ENCODE assay signal across 8 cellular contexts in the genomic region with DNA sequence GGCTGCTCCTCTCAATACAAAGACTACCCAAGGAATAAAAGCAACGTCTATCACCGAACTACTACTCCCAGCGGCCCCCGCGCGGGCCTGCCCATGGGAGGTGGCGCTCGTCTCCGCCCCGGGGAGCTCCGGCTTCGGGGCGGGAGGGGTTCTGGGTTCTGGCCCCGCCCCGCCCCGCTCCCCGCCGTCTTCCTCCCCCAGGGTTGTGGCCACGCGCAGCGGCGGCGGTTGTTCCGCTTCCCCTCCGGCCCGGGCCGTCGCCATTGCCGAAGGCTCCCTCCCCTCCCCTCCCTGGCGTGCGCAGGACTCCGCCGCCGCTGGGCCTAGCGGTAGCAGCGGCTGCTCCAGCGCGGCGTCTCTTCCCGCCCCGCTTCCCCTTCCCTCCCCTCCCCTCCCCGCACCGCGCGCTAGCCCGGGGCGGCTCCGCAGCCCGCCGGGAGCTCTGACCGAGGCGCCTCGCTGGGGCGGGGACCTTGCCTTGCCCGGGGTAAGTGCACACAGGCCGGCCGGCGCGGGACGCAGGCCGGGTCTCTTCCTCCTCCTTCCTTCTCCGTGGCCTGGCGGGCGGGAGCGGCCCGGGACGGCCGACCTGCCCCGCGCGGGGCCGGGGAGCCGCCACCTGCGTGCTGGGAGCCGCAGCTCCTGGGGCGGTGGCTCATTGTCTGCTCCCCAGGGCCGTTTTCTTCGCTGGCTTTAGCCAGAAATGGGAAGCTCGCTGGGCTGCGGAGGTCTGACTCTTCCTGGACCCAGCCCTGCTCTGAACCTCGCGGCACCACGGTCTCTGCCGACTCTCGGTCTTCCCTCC. TPM values are rescaled to one million over a fixed set of nuclear protein-coding genes. Genes with fewer than 3 reads are reported as not detected.
DNase-seq lines count a peak whose midpoint lies in the region; ATAC-seq, FAIRE-seq and TF ChIP-seq lines count a peak whose summit lies in the region.

A gene (plus strand): TSS at position 187 of the 805 bp plus-strand sequence. CDS start 42,790 bp downstream, outside the sequence.

- H3K27ac ChIP-seq in ascending aorta: peak within 1 kb of the TSS; percentile 98 to 99
- peak within 1 kb of the TSS; percentile 97 to 99 for H3K27ac ChIP-seq in right atrium auricular region
- peak within 1 kb of the TSS; percentile 91 for H3K27ac ChIP-seq in psoas muscle

- WGBS in psoas muscle, 3 donors: 0 to 1% (median 1%) methylated on average over 31 to 83 of the region's 85 CpGs

- peak; percentile 90 for FAIRE-seq in GM18507 (lab: Jason Lieb, UNC)

- H3K36me3 ChIP-seq in ascending aorta (no peaks in the 10 kb centered on the region), right atrium auricular region (no peaks in the 10 kb centered on the region), psoas muscle (ENCODE audit: insufficient read depth in 1 of 2, low read depth in 1 of 2) (peaks cover 0 to 2% of the 10 kb centered on the region in 2 donors)

- intact Hi-C loops in ascending aorta (cut with DNase I) (loop anchor here (1.0 to 5.0 kb wide), 5 partner anchors 28 to 1298 kb away; a partner anchor contains a TSS), psoas muscle (cut with DNase I) (loop anchor here (2.0 to 10.0 kb wide), 3 partner anchors 55 to 203 kb away; a partner anchor contains a TSS)

- H3K4me3 ChIP-seq in ascending aorta (peak within 1 kb of the TSS; percentile 80 to 92), right atrium auricular region (peak within 1 kb of the TSS; percentile 90 to 98), psoas muscle (peak within 1 kb of the TSS; percentile 78)

- H3K4me1 ChIP-seq in ascending aorta: peaks cover 4 to 12% of the 10 kb centered on the region in 2 donors
- H3K4me1 ChIP-seq in right atrium auricular region: peaks cover 0 to 17% of the 10 kb centered on the region in 2 donors
- H3K4me1 ChIP-seq in psoas muscle: peaks cover 25% of the 10 kb centered on the region

- ATAC-seq in HG02973 (IDR thresholded peaks at IDR 0.05; ENCODE audit: unreplicated experiment) (peak; percentile 80), psoas muscle (peak; percentile 95 to 97 (median 96))

- TF ChIP-seq CTCF in ascending aorta (IDR thresholded peaks at IDR 0.05) (no peak), right atrium auricular region (IDR thresholded peaks at IDR 0.05) (peak in 1 of 2 donors; percentile 40), psoas muscle (IDR thresholded peaks at IDR 0.05) (no peak)

- H3K27me3 ChIP-seq in ascending aorta (no peaks in the 10 kb centered on the region), right atrium auricular region (no peaks in the 10 kb centered on the region), psoas muscle (ENCODE audit: insufficient read depth in 3 of 3, low read length in 2 of 3) (no peaks in the 10 kb centered on the region)

- H3K9me3 ChIP-seq in ascending aorta: no peaks in the 10 kb centered on the region
- H3K9me3 ChIP-seq in right atrium auricular region: no peaks in the 10 kb centered on the region
- no peaks in the 10 kb centered on the region for H3K9me3 ChIP-seq in psoas muscle

- DNase-seq in GM18507 (ENCODE audit: extremely low spot score, insufficient read length, low read depth): peak; percentile 83
- peak; percentile 94 to 96 for DNase-seq in NCI-H2081 (lab: John Stamatoyannopoulos, UW)
- DNase-seq in T-helper 22 cell (ENCODE audit: low read depth): peak; percentile 90
- DNase-seq in ascending aorta (ENCODE audit: low spot score in 2 of 2): peak; percentile 70 to 95
- peak; percentile 87 for DNase-seq in right atrium auricular region (ENCODE audit: low spot score)
- peak; percentile 93 to 96 for DNase-seq in psoas muscle
- DNase-seq in ureter (ENCODE audit: low spot score): peak; percentile 92

RNA-seq across cellular contexts. Expression of the gene that starts here (rescaled TPM):
- total RNA-seq in ascending aorta: 24.4 TPM
- total RNA-seq in right atrium auricular region: 10 to 100 TPM; 47.5 to 48.7 TPM
- total RNA-seq in psoas muscle: 10 to 100 TPM; 44.3 to 79.4 (median 58.3) TPM
- 10 to 100 TPM; 17.3 to 36.2 (median 29.3) TPM for polyA plus RNA-seq in psoas muscle
- total RNA-seq in ureter: 55.0 TPM

Comparison
In these comparisons a context has a peak if more than half of its experiments do, and no peak if none do; other contexts are left out.
1. Peak in every context shown above with its lines: DNase-seq, ATAC-seq, H3K4me3 ChIP-seq and H3K27ac ChIP-seq.